ENCODE assay signal across 29 cellular contexts in the genomic region with DNA sequence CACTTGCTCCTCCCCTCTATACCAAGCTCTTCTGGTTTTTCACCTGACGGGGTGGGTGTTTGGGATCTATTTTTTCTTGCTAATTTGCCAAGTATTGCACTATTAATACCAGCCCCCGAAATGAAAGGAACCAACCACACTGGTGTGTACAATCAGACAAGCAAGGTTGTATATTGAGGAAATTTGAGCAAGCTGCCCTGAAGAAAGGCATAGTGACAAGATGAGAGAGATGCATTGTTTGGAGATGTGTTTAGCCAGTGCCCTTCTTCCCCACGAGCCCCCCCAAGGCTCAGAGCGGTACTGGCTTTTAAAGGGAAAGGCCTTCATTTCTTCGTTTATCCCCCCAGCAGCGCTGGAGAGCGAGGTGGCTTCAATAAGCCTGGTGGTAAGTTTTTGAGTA. TPM values are rescaled to one million over a fixed set of nuclear protein-coding genes. Genes with fewer than 3 reads are reported as not detected.
DNase-seq lines count a peak whose midpoint lies in the region; ATAC-seq, FAIRE-seq and TF ChIP-seq lines count a peak whose summit lies in the region.
"Had no signal": no experiment of that assay in that cellular context is flagged by ENCODE, and none has a peak within 500 bp of the region (broad histone marks: within the 10 kb centered on the region; RNA-seq: fewer than 3 reads in every experiment).

No MANE protein-coding gene starts in this region.

- H3K4me1 ChIP-seq in HCT116 (ENCODE audit: control insufficient read depth in 1 of 2, insufficient read depth in 2 of 2, low read length in 2 of 2), result peaks cover 0 to 3% of the 10 kb centered on the region in 2 experiments; a peak in 1 of 4 replicates
- no peaks in the 10 kb centered on the region for H3K4me1 ChIP-seq in K562 (replicated peaks in 1 of 2; ENCODE audit: control insufficient read depth in 2 of 2, insufficient read depth in 2 of 2, low read length in 2 of 2)
- H3K4me1 ChIP-seq in esophagus squamous epithelium, result no peaks in the 10 kb centered on the region
- H3K4me1 ChIP-seq: breast epithelium, foreskin keratinocyte, right atrium auricular region had no signal

- H2AFZ ChIP-seq in HCT116 (ENCODE audit: low read depth, low read length, poor library complexity, severe bottlenecking) (no peak overlapping the region), K562 (ENCODE audit: low read depth, low read length) (no peak overlapping the region)

- peaks cover 3% of the 10 kb centered on the region for H3K4me1 Mint-ChIP-seq in activated CD4-positive, alpha-beta T cell treated with anti-CD3 and anti-CD28 coated beads, Interleukin-2, amount 10 ng/mL, durations not matched to agents 7 days and 5 days
- H3K4me1 Mint-ChIP-seq: nephron progenitor cell had no signal

- peaks cover 69% of the 10 kb centered on the region for H3K36me3 Mint-ChIP-seq in activated CD4-positive, alpha-beta T cell treated with anti-CD3 and anti-CD28 coated beads, Interleukin-2, amount 10 ng/mL, durations not matched to agents 7 days and 5 days (ENCODE audit: low read depth)

- H3K27ac ChIP-seq in HCT116 (ENCODE audit: low read depth, low read length), result no peak overlapping the region
- H3K27ac ChIP-seq in K562 (ENCODE audit: extremely low read depth, low read depth, low read length), result no peak overlapping the region
- no peak overlapping the region for H3K27ac ChIP-seq in esophagus squamous epithelium
- H3K27ac ChIP-seq: BLaER1 treated with 17β-estradiol and CSF1 and Interleukin-3, amounts not matched to agents 10 nM and 100 nM; breast epithelium; coronary artery; foreskin keratinocyte; pancreas; right atrium auricular region had no signal

- DNase-seq in ELF-1 (ENCODE audit: low read depth, low spot score) (peak; percentile 13), HCT116 (ENCODE audit: low read depth, low spot score) (no peak), K562 (ENCODE audit: extremely low read depth in 1 of 4, low spot score in 3 of 4) (no peak), midbrain (lab: John Stamatoyannopoulos, UW) (peak; percentile 48), OCI-M1 (lab: John Stamatoyannopoulos, UW) (no peak), NCI-H187 treated with DMSO at 0.1 percent for 48 hours (lab: John Stamatoyannopoulos, UW) (no peak), esophagus squamous epithelium (lab: John Stamatoyannopoulos, UW) (no peak)
- DNase-seq in activated CD4-positive, alpha-beta T cell treated with anti-CD3 and anti-CD28 coated beads, Interleukin-2, amount 10 ng/mL, durations not matched to agents 7 days and 5 days, result no peak
- DNase-seq: activated CD4-positive, alpha-beta T cell treated with anti-CD3 and anti-CD28 coated beads for 1 hour; activated naive CD4-positive, alpha-beta T cell treated with anti-CD3 and anti-CD28 coated beads for 36 hours; activated T-cell treated with anti-CD3 and anti-CD28 coated beads, Interleukin-2, amount 50 U/mL, for 4 hours; COR-L47; effector memory CD8-positive, alpha-beta T cell; foreskin keratinocyte; IMR-90; NCI-H1105; NCI-H2029; NCI-H526 treated with DMSO at 0.1 percent for 48 hours; nephron progenitor cell; pancreas had no signal

- no peak for TF ChIP-seq POLR2A in HCT116 (IDR thresholded peaks at IDR 0.05; ENCODE audit: borderline replicate concordance, extremely low read depth, insufficient read depth, insufficient read length)
- TF ChIP-seq POLR2A in K562 (conservative IDR thresholded peaks at IDR 0.05), result no peak
- no peak for TF ChIP-seq POLR2A in esophagus squamous epithelium (IDR thresholded peaks at IDR 0.05)

- H3K9me2 ChIP-seq in HCT116 (ENCODE audit: insufficient read depth), result no peaks in the 10 kb centered on the region

- H3K9me1 ChIP-seq in K562 (ENCODE audit: control insufficient read depth, insufficient read depth, low read length), result no peaks in the 10 kb centered on the region

- no peak for FAIRE-seq in K562 (lab: Jason Lieb, UNC)
- FAIRE-seq: TTC549 had no signal

- H3K27me3 ChIP-seq in HCT116 (ENCODE audit: insufficient read depth, low read length) (no peaks in the 10 kb centered on the region), K562 (ENCODE audit: control insufficient read depth in 2 of 2, insufficient read depth in 2 of 2, low read length in 2 of 2) (no peaks in the 10 kb centered on the region), esophagus squamous epithelium (no peaks in the 10 kb centered on the region)
- H3K27me3 ChIP-seq: BLaER1 treated with 17β-estradiol and CSF1 and Interleukin-3, amounts not matched to agents 10 nM and 100 nM; breast epithelium; foreskin keratinocyte; pancreas; right atrium auricular region had no signal

- H3K4me3 ChIP-seq in HCT116 (replicated peaks in 1 of 2; ENCODE audit: low read depth in 1 of 2, low read length in 2 of 2) (no peak overlapping the region), K562 (no peak overlapping the region), esophagus squamous epithelium (no peak overlapping the region)
- H3K4me3 ChIP-seq: BLaER1 treated with 17β-estradiol and CSF1 and Interleukin-3, amounts not matched to agents 10 nM and 100 nM; breast epithelium; coronary artery; lung; pancreas; right atrium auricular region had no signal

- H3K4me3 Mint-ChIP-seq in activated CD4-positive, alpha-beta T cell treated with anti-CD3 and anti-CD28 coated beads, Interleukin-2, amount 10 ng/mL, durations not matched to agents 7 days and 5 days, result no peak overlapping the region
- H3K4me3 Mint-ChIP-seq: activated naive CD4-positive, alpha-beta T cell treated with anti-CD3 and anti-CD28 coated beads for 36 hours; activated T-cell treated with anti-CD3 and anti-CD28 coated beads, Interleukin-2, amount 50 U/mL, for 4 hours; effector memory CD8-positive, alpha-beta T cell; nephron progenitor cell; T-helper 1 cell treated with Interleukin-12 subunit alpha and Interleukin-12 subunit beta and Interleukin-4 antibody, amounts not matched to agents 30 μg/mL and 1 μg/mL, for 36 hours had no signal

- no peaks in the 10 kb centered on the region for H3K9me3 Mint-ChIP-seq in activated CD4-positive, alpha-beta T cell treated with anti-CD3 and anti-CD28 coated beads, Interleukin-2, amount 10 ng/mL, durations not matched to agents 7 days and 5 days
- H3K9me3 Mint-ChIP-seq: activated naive CD4-positive, alpha-beta T cell treated with anti-CD3 and anti-CD28 coated beads for 36 hours; activated T-cell treated with anti-CD3 and anti-CD28 coated beads, Interleukin-2, amount 50 U/mL, for 4 hours; effector memory CD8-positive, alpha-beta T cell; nephron progenitor cell; T-helper 1 cell treated with Interleukin-12 subunit alpha and Interleukin-12 subunit beta and Interleukin-4 antibody, amounts not matched to agents 30 μg/mL and 1 μg/mL, for 36 hours had no signal

- no peak overlapping the region for H3K9ac ChIP-seq in HCT116 (ENCODE audit: low read length)
- H3K9ac ChIP-seq in K562 (ENCODE audit: insufficient read depth in 1 of 2, low read depth in 2 of 2, low read length in 2 of 2), result no peak overlapping the region
- H3K9ac ChIP-seq: BLaER1 treated with 17β-estradiol and CSF1 and Interleukin-3, amounts not matched to agents 10 nM and 100 nM had no signal

- ATAC-seq in HCT116 (peak; percentile 68; the same call in 1 of the 2 replicates), K562 (peak; percentile 51; the same call in 2 of the 3 replicates)
- ATAC-seq: effector memory CD8-positive, alpha-beta T cell; esophagus mucosa; foreskin keratinocyte had no signal

- TF ChIP-seq EP300 in K562 (IDR thresholded peaks at IDR 0.05; ENCODE audit: low read length), result no peak

- in situ Hi-C loops in K562 (cut with MboI), result no loop called here

- TF ChIP-seq CTCF in HCT116 (IDR thresholded peaks at IDR 0.05 in 2 of 3, conservative IDR thresholded peaks at IDR 0.05 in 1 of 3; ENCODE audit: borderline replicate concordance in 1 of 3, insufficient read depth in 1 of 3, low read depth in 2 of 3, low read length in 2 of 3) (peak in 1 of 3 experiments; percentile 12; a peak in 1 of 6 replicates), K562 (IDR thresholded peaks at IDR 0.05 in 2 of 3, conservative IDR thresholded peaks at IDR 0.05 in 1 of 3; ENCODE audit: insufficient read depth in 2 of 3, low read depth in 1 of 3, low read length in 3 of 3) (no peak), esophagus squamous epithelium (IDR thresholded peaks at IDR 0.05) (no peak)

- H3K4me2 ChIP-seq in HCT116 (ENCODE audit: low read length) (no peak overlapping the region), K562 (ENCODE audit: insufficient read depth, low read length) (no peak overlapping the region)
- H3K4me2 ChIP-seq: BLaER1 treated with 17β-estradiol and CSF1 and Interleukin-3, amounts not matched to agents 10 nM and 100 nM had no signal

- RAD21 ChIA-PET in HCT116 (lab: Charles Lee; ENCODE audit: low non-redundant PET in 1 of 2, low total read pairs in 2 of 2, uncharacterized antibody in 2 of 2, unreplicated experiment in 2 of 2), result no interaction called here

- H4K20me1 ChIP-seq in HCT116 (ENCODE audit: insufficient read depth) (peaks cover 46% of the 10 kb centered on the region; the same call in 1 of the 2 replicates), K562 (replicated peaks; ENCODE audit: control insufficient read depth, insufficient read depth, low read length) (0 out of 2 replicates have a peak, but pooled peaks cover 2% of the 10 kb centered on the region)

- H3K27me3 Mint-ChIP-seq in activated CD4-positive, alpha-beta T cell treated with anti-CD3 and anti-CD28 coated beads, Interleukin-2, amount 10 ng/mL, durations not matched to agents 7 days and 5 days, result no peaks in the 10 kb centered on the region
- H3K27me3 Mint-ChIP-seq: effector memory CD8-positive, alpha-beta T cell had no signal

- peaks cover 77 to 92% of the 10 kb centered on the region in 2 experiments for H3K36me3 ChIP-seq in HCT116 (ENCODE audit: control insufficient read depth in 1 of 2, insufficient read depth in 2 of 2, low read length in 2 of 2)
- H3K36me3 ChIP-seq in K562 (ENCODE audit: control insufficient read depth, insufficient read depth, low read length), result peaks cover 99% of the 10 kb centered on the region
- H3K36me3 ChIP-seq in esophagus squamous epithelium, result peaks cover 50 to 100% (median 67%) of the 10 kb centered on the region in 3 donors

- H3K27ac Mint-ChIP-seq in activated CD4-positive, alpha-beta T cell treated with anti-CD3 and anti-CD28 coated beads, Interleukin-2, amount 10 ng/mL, durations not matched to agents 7 days and 5 days, result no peak overlapping the region
- H3K27ac Mint-ChIP-seq: activated naive CD4-positive, alpha-beta T cell treated with anti-CD3 and anti-CD28 coated beads for 36 hours; effector memory CD8-positive, alpha-beta T cell; nephron progenitor cell; T-helper 1 cell treated with Interleukin-12 subunit alpha and Interleukin-12 subunit beta and Interleukin-4 antibody, amounts not matched to agents 30 μg/mL and 1 μg/mL, for 36 hours had no signal

- intact Hi-C loops in HCT116 (cut with micrococcal nuclease) (no loop called here), K562 (cut with micrococcal nuclease) (no loop called here), esophagus squamous epithelium (cut with DNase I) (no loop called here)

- BruUV-seq in HCT116 (replicated peaks; lab: Mats Ljungman, UMichigan) (no TSS peak), K562 (replicated peaks; lab: Mats Ljungman, UMichigan) (TSS peak; percentile 14)

- POLR2A ChIA-PET in HCT116 (lab: Charles Lee), result no interaction called here
- POLR2A ChIA-PET in K562 (lab: Yijun Ruan, JAX), result interaction anchor here (1.4 to 2.0 kb wide), 2 partner anchors 13 to 24 kb away, joined by 3 to 8 read pairs; no protein-coding TSS in a partner anchor
- POLR2A ChIA-PET in activated CD4-positive, alpha-beta T cell treated with anti-CD3 and anti-CD28 coated beads, Interleukin-2, amount 10 ng/mL, durations not matched to agents 7 days and 5 days (lab: Charles Lee), result no interaction called here

- 95% methylated on average over 7 of the region's 7 CpGs for WGBS in K562 (ENCODE audit: insufficient coverage, low coverage, missing lambda C conversion rate)
- 72 to 78% methylated on average over 7 of the region's 7 CpGs for WGBS in esophagus squamous epithelium, 2 donors

- TF ChIP-seq RAD21 in HCT116 (IDR thresholded peaks at IDR 0.05; ENCODE audit: low read depth), result no peak
- no peak for TF ChIP-seq RAD21 in K562 (CRISPR knock-in tag; conservative IDR thresholded peaks at IDR 0.05 in 1 of 2, IDR thresholded peaks at IDR 0.05 in 1 of 2)

- H3K9me3 ChIP-seq in HCT116 (ENCODE audit: control insufficient read depth in 1 of 2, insufficient read depth in 1 of 2, low read depth in 1 of 2, low read length in 2 of 2), result no peaks in the 10 kb centered on the region
- no peaks in the 10 kb centered on the region for H3K9me3 ChIP-seq in K562 (replicated peaks; ENCODE audit: control insufficient read depth, insufficient read depth, low read depth, low read length)
- no peaks in the 10 kb centered on the region for H3K9me3 ChIP-seq in esophagus squamous epithelium
- H3K9me3 ChIP-seq: BLaER1 treated with 17β-estradiol and CSF1 and Interleukin-3, amounts not matched to agents 10 nM and 100 nM; breast epithelium; pancreas; right atrium auricular region had no signal

- H3K79me2 ChIP-seq in HCT116 (ENCODE audit: insufficient read depth, low read length) (peaks cover 92% of the 10 kb centered on the region), K562 (ENCODE audit: control insufficient read depth, insufficient read depth, low read length) (peaks cover 27% of the 10 kb centered on the region; the same call in 2 of the 3 replicates)

- CTCF ChIA-PET in HCT116 (lab: Charles Lee), result no interaction called here
- CTCF ChIA-PET in K562 (lab: Yijun Ruan, JAX; ENCODE audit: low intra/inter-chr PET ratio), result no interaction called here
- CTCF ChIA-PET in activated CD4-positive, alpha-beta T cell treated with anti-CD3 and anti-CD28 coated beads, Interleukin-2, amount 10 ng/mL, durations not matched to agents 7 days and 5 days (lab: Charles Lee), result no interaction called here

RNA-seq across cellular contexts. Expression of a gene that starts 15.2 kb away (rescaled TPM):
- total RNA-seq in HCT116 (2021; ENCODE audit: unreplicated experiment) (29.4 TPM), K562 (2014; rRNA removed) (7.0 and 9.5 TPM in 2 replicates), K562 (2014; rRNA removed; fragmentation: Illumina TruSeq; extraction: Trizol) (1.3 and 1.5 TPM in 2 replicates), K562 (2015; rRNA removed; fragmentation: Illumina TruSeq; extraction: Trizol) (4.8 and 5.4 TPM in 2 replicates), K562 (2021) (19.7 and 21.4 TPM in 2 replicates), esophagus squamous epithelium (10 to 100 TPM; 26.9 to 52.1 (median 36.9) TPM)
- 21.6 and 22.7 TPM in 2 replicates for polyA plus RNA-seq in HCT116 (2012)
- 22.3 and 60.1 TPM in 2 replicates for total RNA-seq in K562 (2011; cell fraction: chromatin; rRNA removed; ENCODE audit: low replicate concordance)
- total RNA-seq in K562 (2011; cell fraction: nucleolus; rRNA removed), result 28.4 and 30.7 TPM in 2 replicates
- 27.4 and 41.5 TPM in 2 replicates for total RNA-seq in K562 (2011; cell fraction: nucleoplasm; rRNA removed)
- polyA plus RNA-seq in K562 (2011; rRNA removed) (3.2 and 5.1 TPM in 2 replicates), K562 (2014; fragmentation: Illumina TruSeq; extraction: Trizol) (2.4 and 6.6 TPM in 2 replicates), K562 (2014; fragmentation: Nextera tagmentation; extraction: Ambion mirVana) (under 1 TPM; 0.56 to 0.94 TPM), K562 (2014; rRNA removed) (14.3 and 17.2 TPM in 2 replicates)
- polyA plus RNA-seq in K562 (2011; cell fraction: cytosol; rRNA removed), result 4.3 and 19.2 TPM in 2 replicates
- 22.5 and 43.5 TPM in 2 replicates for polyA plus RNA-seq in K562 (2011; cell fraction: nucleus; rRNA removed)
- 8.3 and 13.9 TPM in 2 replicates for polyA plus RNA-seq in K562 (2012)
- 0.66 and 3.1 TPM in 2 replicates for polyA minus RNA-seq in K562 (2011; rRNA and poly(A)+ RNA removed)
- 6.4 and 6.5 TPM in 2 replicates for polyA minus RNA-seq in K562 (2011; cell fraction: cytosol; rRNA and poly(A)+ RNA removed)
- polyA minus RNA-seq in K562 (2011; cell fraction: nucleus; rRNA and poly(A)+ RNA removed), result 9.4 and 9.8 TPM in 2 replicates
- total RNA-seq in activated CD4-positive, alpha-beta T cell treated with anti-CD3 and anti-CD28 coated beads, Interleukin-2, amount 10 ng/mL, durations not matched to agents 7 days and 5 days, result 1 to 10 TPM; 4.7 to 5.1 TPM

RNA-seq across cellular contexts. Expression of a gene that starts 23.1 kb away (rescaled TPM):
- total RNA-seq in HCT116 (2021; ENCODE audit: unreplicated experiment) (335 TPM), K562 (2014; rRNA removed) (283 and 302 TPM in 2 replicates), K562 (2014; rRNA removed; fragmentation: Illumina TruSeq; extraction: Trizol) (131 and 132 TPM in 2 replicates), K562 (2015; rRNA removed; fragmentation: Illumina TruSeq; extraction: Trizol) (172 and 181 TPM in 2 replicates), K562 (2021) (233 and 254 TPM in 2 replicates), esophagus squamous epithelium (100 to 1,000 TPM; 124 to 217 (median 174) TPM)
- polyA plus RNA-seq in HCT116 (2012), result 335 and 364 TPM in 2 replicates
- 290 and 407 TPM in 2 replicates for total RNA-seq in K562 (2011; cell fraction: chromatin; rRNA removed; ENCODE audit: low replicate concordance)
- total RNA-seq in K562 (2011; cell fraction: nucleolus; rRNA removed), result 162 and 182 TPM in 2 replicates
- 269 and 319 TPM in 2 replicates for total RNA-seq in K562 (2011; cell fraction: nucleoplasm; rRNA removed)
- polyA plus RNA-seq in K562 (2011; rRNA removed) (239 and 279 TPM in 2 replicates), K562 (2014; fragmentation: Illumina TruSeq; extraction: Trizol) (375 and 450 TPM in 2 replicates), K562 (2014; fragmentation: Nextera tagmentation; extraction: Ambion mirVana) (100 to 1,000 TPM in 1 of 2 experiments, 10 to 100 TPM in 1; 83.3 to 101 TPM), K562 (2014; rRNA removed) (245 and 263 TPM in 2 replicates)
- polyA plus RNA-seq in K562 (2011; cell fraction: cytosol; rRNA removed), result 452 and 650 TPM in 2 replicates
- polyA plus RNA-seq in K562 (2011; cell fraction: nucleus; rRNA removed), result 519 and 665 TPM in 2 replicates
- 205 and 340 TPM in 2 replicates for polyA plus RNA-seq in K562 (2012)
- polyA minus RNA-seq in K562 (2011; rRNA and poly(A)+ RNA removed), result 228 and 290 TPM in 2 replicates
- polyA minus RNA-seq in K562 (2011; cell fraction: cytosol; rRNA and poly(A)+ RNA removed), result 181 and 192 TPM in 2 replicates
- polyA minus RNA-seq in K562 (2011; cell fraction: nucleus; rRNA and poly(A)+ RNA removed), result 106 and 173 TPM in 2 replicates
- total RNA-seq in activated CD4-positive, alpha-beta T cell treated with anti-CD3 and anti-CD28 coated beads, Interleukin-2, amount 10 ng/mL, durations not matched to agents 7 days and 5 days, result 100 to 1,000 TPM; 329 to 400 TPM

RNA-seq across cellular contexts. Expression of a gene that starts 23.4 kb away (rescaled TPM):
- total RNA-seq in HCT116 (2021; ENCODE audit: unreplicated experiment), result 30.2 TPM
- polyA plus RNA-seq in HCT116 (2012), result 17.0 and 17.4 TPM in 2 replicates
- 10.9 and 42.9 TPM in 2 replicates for total RNA-seq in K562 (2011; cell fraction: chromatin; rRNA removed; ENCODE audit: low replicate concordance)
- total RNA-seq in K562 (2011; cell fraction: nucleolus; rRNA removed), result 47.1 and 51.4 TPM in 2 replicates
- total RNA-seq in K562 (2011; cell fraction: nucleoplasm; rRNA removed), result 27.9 and 28.5 TPM in 2 replicates
- total RNA-seq in K562 (2014; rRNA removed), result 30.9 and 37.1 TPM in 2 replicates
- total RNA-seq in K562 (2014; rRNA removed; fragmentation: Illumina TruSeq; extraction: Trizol), result 7.3 and 8.5 TPM in 2 replicates
- total RNA-seq in K562 (2015; rRNA removed; fragmentation: Illumina TruSeq; extraction: Trizol), result 18.0 and 20.8 TPM in 2 replicates
- total RNA-seq in K562 (2021), result 29.9 and 30.3 TPM in 2 replicates
- polyA plus RNA-seq in K562 (2011; rRNA removed), result 14.0 and 17.4 TPM in 2 replicates
- polyA plus RNA-seq in K562 (2011; cell fraction: cytosol; rRNA removed), result 21.8 and 63.3 TPM in 2 replicates
- 18.2 and 35.0 TPM in 2 replicates for polyA plus RNA-seq in K562 (2011; cell fraction: nucleus; rRNA removed)
- 22.9 and 35.2 TPM in 2 replicates for polyA plus RNA-seq in K562 (2012)
- polyA plus RNA-seq in K562 (2014; fragmentation: Illumina TruSeq; extraction: Trizol), result 10.2 and 20.1 TPM in 2 replicates
- 1 to 10 TPM in 1 of 2 experiments, under 1 TPM in 1; 0.32 to 1.2 TPM for polyA plus RNA-seq in K562 (2014; fragmentation: Nextera tagmentation; extraction: Ambion mirVana)
- polyA plus RNA-seq in K562 (2014; rRNA removed), result 35.6 and 39.3 TPM in 2 replicates
- 2.8 and 5.3 TPM in 2 replicates for polyA minus RNA-seq in K562 (2011; rRNA and poly(A)+ RNA removed)
- 9.1 and 13.8 TPM in 2 replicates for polyA minus RNA-seq in K562 (2011; cell fraction: cytosol; rRNA and poly(A)+ RNA removed)
- polyA minus RNA-seq in K562 (2011; cell fraction: nucleus; rRNA and poly(A)+ RNA removed), result 10.9 and 11.4 TPM in 2 replicates
- total RNA-seq in esophagus squamous epithelium, result 10 to 100 TPM; 14.3 to 28.2 (median 20.1) TPM
- 10 to 100 TPM; 31.2 to 33.0 TPM for total RNA-seq in activated CD4-positive, alpha-beta T cell treated with anti-CD3 and anti-CD28 coated beads, Interleukin-2, amount 10 ng/mL, durations not matched to agents 7 days and 5 days

RNA-seq across cellular contexts. Expression of a gene that starts 24.3 kb away (rescaled TPM):
- total RNA-seq in HCT116 (2021; ENCODE audit: unreplicated experiment) (0.96 TPM), K562 (2014; rRNA removed) (0.53 and 0.95 TPM in 2 replicates), K562 (2014; rRNA removed; fragmentation: Illumina TruSeq; extraction: Trizol) (0.25 TPM in 1 of 2 replicates, not detected in the other), K562 (2015; rRNA removed; fragmentation: Illumina TruSeq; extraction: Trizol) (not detected in 2 replicates), K562 (2021) (0.49 and 0.60 TPM in 2 replicates), esophagus squamous epithelium (1 to 10 TPM in 1 of 4 donors, under 1 TPM in 2, not detected in 1; 0.38 to 3.5 (median 0.75) TPM)
- 0.70 and 0.73 TPM in 2 replicates for polyA plus RNA-seq in HCT116 (2012)
- 1.7 TPM in 1 of 2 replicates, not detected in the other for total RNA-seq in K562 (2011; cell fraction: chromatin; rRNA removed; ENCODE audit: low replicate concordance)
- total RNA-seq in K562 (2011; cell fraction: nucleolus; rRNA removed), result 1.3 and 1.6 TPM in 2 replicates
- 0.95 and 1.1 TPM in 2 replicates for total RNA-seq in K562 (2011; cell fraction: nucleoplasm; rRNA removed)
- polyA plus RNA-seq in K562 (2011; rRNA removed) (0.37 and 0.40 TPM in 2 replicates), K562 (2014; fragmentation: Illumina TruSeq; extraction: Trizol) (not detected in 2 replicates), K562 (2014; fragmentation: Nextera tagmentation; extraction: Ambion mirVana) (under 1 TPM in 1 of 2 experiments, not detected in 1; 0.17 TPM), K562 (2014; rRNA removed) (0.54 and 1.2 TPM in 2 replicates)
- 0.10 and 2.2 TPM in 2 replicates for polyA plus RNA-seq in K562 (2011; cell fraction: cytosol; rRNA removed)
- polyA plus RNA-seq in K562 (2011; cell fraction: nucleus; rRNA removed), result 0.86 and 3.9 TPM in 2 replicates
- 0.29 and 0.35 TPM in 2 replicates for polyA plus RNA-seq in K562 (2012)
- not detected in 2 replicates for polyA minus RNA-seq in K562 (2011; rRNA and poly(A)+ RNA removed)
- not detected in 2 replicates for polyA minus RNA-seq in K562 (2011; cell fraction: cytosol; rRNA and poly(A)+ RNA removed)
- 0.67 TPM in 1 of 2 replicates, not detected in the other for polyA minus RNA-seq in K562 (2011; cell fraction: nucleus; rRNA and poly(A)+ RNA removed)
- total RNA-seq in activated CD4-positive, alpha-beta T cell treated with anti-CD3 and anti-CD28 coated beads, Interleukin-2, amount 10 ng/mL, durations not matched to agents 7 days and 5 days, result under 1 TPM; 0.37 to 0.92 TPM
- total RNA-seq: activated naive CD4-positive, alpha-beta T cell treated with anti-CD3 and anti-CD28 coated beads for 36 hours; foreskin keratinocyte; IMR-90 had no signal
- polyA plus RNA-seq: AG04450, foreskin keratinocyte had no signal

Comparison
In these comparisons a context has a peak if more than half of its experiments do, and no peak if none do; other contexts are left out.
1. DNase-seq: peak in ELF-1 (single experiment) and midbrain (single experiment); none in HCT116 (single experiment), K562 (0 of 4), OCI-M1 (single experiment), NCI-H187 treated with DMSO at 0.1 percent for 48 hours (single experiment), esophagus squamous epithelium (single experiment) and activated CD4-positive, alpha-beta T cell treated with anti-CD3 and anti-CD28 coated beads, Interleukin-2, amount 10 ng/mL, durations not matched to agents 7 days and 5 days (single experiment).